8 cellular contexts compared by ENCODE assay signal in the genomic region with DNA sequence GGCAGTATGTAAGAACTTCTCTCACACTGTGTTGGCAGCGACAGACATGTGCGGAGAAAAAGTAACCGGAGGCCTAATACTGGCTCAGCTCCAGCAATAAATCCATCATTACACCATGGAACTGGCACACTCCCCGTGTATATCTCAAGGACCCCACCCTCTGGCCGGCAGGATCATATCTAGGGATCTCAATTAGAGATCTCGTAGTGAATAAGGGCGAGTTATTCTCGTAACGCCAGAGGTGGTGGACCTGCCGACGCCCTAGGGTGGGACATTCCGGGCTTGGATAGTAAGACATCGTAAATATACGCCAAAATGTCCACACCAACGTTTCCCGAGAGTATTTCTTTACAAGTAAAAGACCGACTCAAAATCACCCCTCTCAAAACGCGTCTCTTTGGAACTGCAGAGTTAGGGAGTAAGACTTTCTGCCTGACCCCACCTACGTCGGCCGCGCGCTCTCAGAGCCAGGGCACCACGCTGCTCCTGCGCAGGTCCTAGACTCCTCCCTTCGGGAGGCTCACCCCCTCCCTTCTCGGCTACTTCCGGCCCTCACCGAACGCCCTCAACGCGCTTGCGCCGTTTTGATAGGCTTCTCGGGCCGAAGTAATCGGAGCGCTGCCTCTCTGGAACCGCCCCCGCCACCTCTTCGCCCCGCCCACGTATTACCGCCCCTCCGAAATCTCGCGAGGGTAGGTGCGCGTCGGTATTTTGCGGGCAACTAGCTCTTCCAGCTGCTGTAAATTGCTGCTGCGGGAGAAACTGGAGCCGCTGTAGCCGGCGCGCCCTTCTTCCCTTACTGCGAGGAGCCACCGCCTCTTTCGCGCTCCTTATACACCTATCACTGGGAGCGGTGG. TPM values are rescaled to one million over a fixed set of nuclear protein-coding genes. Genes with fewer than 3 reads are reported as not detected.
DNase-seq lines count a peak whose midpoint lies in the region; ATAC-seq, FAIRE-seq and TF ChIP-seq lines count a peak whose summit lies in the region.

A gene with protein sequence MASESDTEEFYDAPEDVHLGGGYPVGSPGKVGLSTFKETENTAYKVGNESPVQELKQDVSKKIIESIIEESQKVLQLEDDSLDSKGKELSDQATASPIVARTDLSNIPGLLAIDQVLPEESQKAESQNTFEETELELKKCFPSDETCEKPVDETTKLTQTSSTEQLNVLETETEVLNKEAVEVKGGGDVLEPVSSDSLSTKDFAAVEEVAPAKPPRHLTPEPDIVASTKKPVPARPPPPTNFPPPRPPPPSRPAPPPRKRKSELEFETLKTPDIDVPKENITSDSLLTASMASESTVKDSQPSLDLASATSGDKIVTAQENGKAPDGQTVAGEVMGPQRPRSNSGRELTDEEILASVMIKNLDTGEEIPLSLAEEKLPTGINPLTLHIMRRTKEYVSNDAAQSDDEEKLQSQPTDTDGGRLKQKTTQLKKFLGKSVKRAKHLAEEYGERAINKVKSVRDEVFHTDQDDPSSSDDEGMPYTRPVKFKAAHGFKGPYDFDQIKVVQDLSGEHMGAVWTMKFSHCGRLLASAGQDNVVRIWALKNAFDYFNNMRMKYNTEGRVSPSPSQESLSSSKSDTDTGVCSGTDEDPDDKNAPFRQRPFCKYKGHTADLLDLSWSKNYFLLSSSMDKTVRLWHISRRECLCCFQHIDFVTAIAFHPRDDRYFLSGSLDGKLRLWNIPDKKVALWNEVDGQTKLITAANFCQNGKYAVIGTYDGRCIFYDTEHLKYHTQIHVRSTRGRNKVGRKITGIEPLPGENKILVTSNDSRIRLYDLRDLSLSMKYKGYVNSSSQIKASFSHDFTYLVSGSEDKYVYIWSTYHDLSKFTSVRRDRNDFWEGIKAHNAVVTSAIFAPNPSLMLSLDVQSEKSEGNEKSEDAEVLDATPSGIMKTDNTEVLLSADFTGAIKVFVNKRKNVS (plus strand): TSS at position 706 of the 857 bp plus-strand sequence. CDS start 398 bp downstream, outside the sequence.

- H3K27me3 ChIP-seq in NT2/D1 (ENCODE audit: insufficient read depth, insufficient read length) (peaks cover 4% of the 10 kb centered on the region), H1 (replicated peaks in 1 of 4; ENCODE audit: control insufficient read depth in 3 of 4, extremely low read depth in 1 of 4, insufficient read depth in 3 of 4, low read length in 3 of 4) (no peaks in the 10 kb centered on the region), mesenchymal stem cell (ENCODE audit: control insufficient read depth in 1 of 2, insufficient read depth in 1 of 2, low read length in 2 of 2) (no peaks in the 10 kb centered on the region)

- H3K4ac ChIP-seq in H1 (replicated peaks; ENCODE audit: insufficient read length, low read depth, low read length): no peak within 1 kb of the TSS
- H3K4ac ChIP-seq in mesenchymal stem cell (ENCODE audit: low read depth in 1 of 2, low read length in 2 of 2): peak within 1 kb of the TSS; percentile 24 to 41

- H3K18ac ChIP-seq in H1 (ENCODE audit: extremely low read depth, low read length) (no peak within 1 kb of the TSS; the same call in 1 of the 2 replicates), mesenchymal stem cell (ENCODE audit: low read depth in 1 of 2, low read length in 2 of 2) (peak within 1 kb of the TSS; percentile 40 to 75)

- H3K36me3 Mint-ChIP-seq in activated CD8-positive, alpha-beta memory T cell treated with anti-CD3 and anti-CD28 coated beads, Interleukin-2, amount 10 ng/mL, durations not matched to agents 7 days and 5 days: no peaks in the 10 kb centered on the region

- peak within 1 kb of the TSS; percentile 27 for H4K5ac ChIP-seq in H1 (ENCODE audit: insufficient read length, low read depth, low read length)

- no peak within 1 kb of the TSS for H2BK15ac ChIP-seq in H1 (ENCODE audit: low read length)
- peak within 1 kb of the TSS; percentile 52 for H2BK15ac ChIP-seq in mesenchymal stem cell (ENCODE audit: low read depth, poor library complexity, severe bottlenecking)

- peaks cover 28% of the 10 kb centered on the region for H3K4me1 Mint-ChIP-seq in activated CD8-positive, alpha-beta memory T cell treated with anti-CD3 and anti-CD28 coated beads, Interleukin-2, amount 10 ng/mL, durations not matched to agents 7 days and 5 days

- CTCF ChIA-PET in activated CD8-positive, alpha-beta memory T cell treated with anti-CD3 and anti-CD28 coated beads, Interleukin-2, amount 10 ng/mL, durations not matched to agents 7 days and 5 days (lab: Charles Lee): interaction anchor here (1.7 kb wide), 1 partner anchor 256 kb away, joined by 5 read pairs; no protein-coding TSS in a partner anchor
- CTCF ChIA-PET in H1 (lab: Charles Lee; ENCODE audit: partially characterized antibody): no interaction called here

- peak; percentile 86 for ATAC-seq in GM21381 (IDR thresholded peaks at IDR 0.05; ENCODE audit: unreplicated experiment)
- peak; percentile 93 for ATAC-seq in activated CD8-positive, alpha-beta memory T cell treated with anti-CD3 and anti-CD28 coated beads, Interleukin-2, amount 10 ng/mL, durations not matched to agents 7 days and 5 days

- TF ChIP-seq RAD21 in H1 (IDR thresholded peaks at IDR 0.05 in 1 of 2, conservative IDR thresholded peaks at IDR 0.05 in 1 of 2; ENCODE audit: low read depth in 2 of 2, low read length in 2 of 2): no peak

- H4K91ac ChIP-seq in H1 (replicated peaks; ENCODE audit: insufficient read length, low read length): peak within 1 kb of the TSS; percentile 65
- H4K91ac ChIP-seq in mesenchymal stem cell (ENCODE audit: low read length): peak within 1 kb of the TSS; percentile 39

- H3K4me1 ChIP-seq in NT2/D1 (ENCODE audit: insufficient read depth, insufficient read length) (no peaks in the 10 kb centered on the region), H1 (replicated peaks in 1 of 4; ENCODE audit: control insufficient read depth in 3 of 4, insufficient read depth in 4 of 4, low read length in 3 of 4) (peaks cover 0 to 3% (median 0%) of the 10 kb centered on the region in 4 experiments; a peak in 1 of 7 replicates), mesenchymal stem cell (ENCODE audit: control insufficient read depth, insufficient read depth, low read depth, low read length) (no peaks in the 10 kb centered on the region)

- DNase-seq in COR-L47 (lab: John Stamatoyannopoulos, UW) (peak; percentile 87), HUDEP-2 (lab: John Stamatoyannopoulos, UW; ENCODE audit: unreplicated experiment in 76 of 76) (peak in 75 of 76 experiments; percentile 5 to 92 (median 83)), NT2/D1 (ENCODE audit: low read depth, low spot score) (peak; percentile 92), H1 (ENCODE audit: low read depth in 1 of 2, low spot score in 2 of 2) (peak; percentile 86), mesenchymal stem cell (peak; percentile 94)
- peak; percentile 96 for DNase-seq in activated CD8-positive, alpha-beta memory T cell treated with anti-CD3 and anti-CD28 coated beads, Interleukin-2, amount 10 ng/mL, durations not matched to agents 7 days and 5 days
- peak; percentile 83 for DNase-seq in stimulated activated CD8-positive, alpha-beta memory T cell treated with anti-CD3 and anti-CD28 coated beads, Interleukin-12 subunit alpha, Interleukin-12 subunit beta, amount 100 ng/mL, for 4 hours (ENCODE audit: low read depth)

- no peak within 1 kb of the TSS for H2BK12ac ChIP-seq in H1 (ENCODE audit: low read depth, low read length)
- H2BK12ac ChIP-seq in mesenchymal stem cell (ENCODE audit: low read length in 2 of 2): no peak within 1 kb of the TSS

- H3K9me3 ChIP-seq in NT2/D1 (ENCODE audit: insufficient read depth, low read length): no peaks in the 10 kb centered on the region
- H3K9me3 ChIP-seq in H1 (ENCODE audit: insufficient read depth in 2 of 2, low read depth in 1 of 2, low read length in 1 of 2): no peaks in the 10 kb centered on the region
- no peaks in the 10 kb centered on the region for H3K9me3 ChIP-seq in mesenchymal stem cell (ENCODE audit: control insufficient read depth, low read length)

- H3K27ac ChIP-seq in H1 (ENCODE audit: low read depth, low read length) (no peak within 1 kb of the TSS; the same call in 1 of the 2 replicates), mesenchymal stem cell (ENCODE audit: low read length, poor library complexity, severe bottlenecking) (peak within 1 kb of the TSS; percentile 97)

- no peaks in the 10 kb centered on the region for H3K27me3 Mint-ChIP-seq in activated CD8-positive, alpha-beta memory T cell treated with anti-CD3 and anti-CD28 coated beads, Interleukin-2, amount 10 ng/mL, durations not matched to agents 7 days and 5 days

- no peaks in the 10 kb centered on the region for H3K79me1 ChIP-seq in H1 (ENCODE audit: low read depth, low read length)
- H3K79me1 ChIP-seq in mesenchymal stem cell (replicated peaks; ENCODE audit: low read length, poor library complexity, severe bottlenecking): no peaks in the 10 kb centered on the region

- H3K9me3 Mint-ChIP-seq in activated CD8-positive, alpha-beta memory T cell treated with anti-CD3 and anti-CD28 coated beads, Interleukin-2, amount 10 ng/mL, durations not matched to agents 7 days and 5 days (ENCODE audit: low read depth): no peaks in the 10 kb centered on the region

- H2BK120ac ChIP-seq in H1 (replicated peaks; ENCODE audit: low read depth, low read length) (no peak within 1 kb of the TSS), mesenchymal stem cell (ENCODE audit: low read depth, low read length) (peak within 1 kb of the TSS; percentile 34)

- TF ChIP-seq POLR2A in H1 (IDR thresholded peaks at IDR 0.05; ENCODE audit: control extremely low read depth in 1 of 2, low read depth in 2 of 2, low read length in 2 of 2): peak in 1 of 2 experiments; percentile 63; a peak in 1 of 3 replicates

- H2BK5ac ChIP-seq in H1 (ENCODE audit: low read depth, low read length) (peak within 1 kb of the TSS; percentile 44), mesenchymal stem cell (ENCODE audit: low read depth, low read length, poor library complexity, severe bottlenecking) (peak within 1 kb of the TSS; percentile 66)

- H3K4me3 ChIP-seq in NT2/D1 (ENCODE audit: insufficient read length, low read depth) (peak within 1 kb of the TSS; percentile 71), H1 (ENCODE audit: extremely low read depth in 1 of 4, insufficient read depth in 2 of 4, low read depth in 3 of 4, low read length in 4 of 4) (peak within 1 kb of the TSS; percentile 63 to 92 (median 72)), mesenchymal stem cell (ENCODE audit: insufficient read depth in 1 of 2, low read depth in 1 of 2, low read length in 2 of 2) (peak within 1 kb of the TSS; percentile 72 to 84)

- peaks cover 0 to 38% of the 10 kb centered on the region in 2 experiments; a peak in 2 of 4 replicates for H3K79me2 ChIP-seq in H1 (ENCODE audit: control insufficient read depth in 1 of 2, insufficient read depth in 2 of 2, low read length in 2 of 2)

- peaks cover 0 to 4% of the 10 kb centered on the region in 2 experiments for H4K20me1 ChIP-seq in H1 (replicated peaks in 1 of 2; ENCODE audit: control insufficient read depth in 1 of 2, insufficient read depth in 2 of 2, low read length in 2 of 2)

- H3K23me2 ChIP-seq in H1 (ENCODE audit: low read depth, low read length): 0 out of 2 replicates have a peak, but pooled peaks cover 2% of the 10 kb centered on the region

- H2AK5ac ChIP-seq in H1 (ENCODE audit: low read depth, low read length) (no peak within 1 kb of the TSS), mesenchymal stem cell (ENCODE audit: low read length, severe bottlenecking) (no peak within 1 kb of the TSS)

- H3K9ac ChIP-seq in NT2/D1 (ENCODE audit: insufficient read length, low read depth) (peak within 1 kb of the TSS; percentile 85), H1 (replicated peaks in 1 of 4; ENCODE audit: extremely low read depth in 1 of 4, low read depth in 3 of 4, low read length in 3 of 4) (peak within 1 kb of the TSS; percentile 34 to 71 (median 63)), mesenchymal stem cell (ENCODE audit: low read length) (peak within 1 kb of the TSS; percentile 96)

- H2AFZ ChIP-seq in H1 (ENCODE audit: low read length) (no peak within 1 kb of the TSS), mesenchymal stem cell (ENCODE audit: low read depth, low read length) (peak within 1 kb of the TSS; percentile 61)

- peak within 1 kb of the TSS; percentile 96 for H3K4me3 Mint-ChIP-seq in activated CD8-positive, alpha-beta memory T cell treated with anti-CD3 and anti-CD28 coated beads, Interleukin-2, amount 10 ng/mL, durations not matched to agents 7 days and 5 days

- no peak for TF ChIP-seq EP300 in H1 (IDR thresholded peaks at IDR 0.05; ENCODE audit: borderline replicate concordance in 1 of 2, low read depth in 2 of 2, low read length in 2 of 2)

- peak within 1 kb of the TSS; percentile 98 for H3K27ac Mint-ChIP-seq in activated CD8-positive, alpha-beta memory T cell treated with anti-CD3 and anti-CD28 coated beads, Interleukin-2, amount 10 ng/mL, durations not matched to agents 7 days and 5 days

- no peak for FAIRE-seq in H1 (lab: Jason Lieb, UNC)

- H3K36me3 ChIP-seq in NT2/D1 (ENCODE audit: insufficient read depth, insufficient read length, low read length) (no peaks in the 10 kb centered on the region), H1 (ENCODE audit: control insufficient read depth in 2 of 4, insufficient read depth in 4 of 4, low read length in 3 of 4) (no peaks in the 10 kb centered on the region), mesenchymal stem cell (ENCODE audit: control insufficient read depth in 1 of 2, insufficient read depth in 2 of 2, low read depth in 1 of 2, low read length in 2 of 2) (no peaks in the 10 kb centered on the region)

- H3K23ac ChIP-seq in H1 (ENCODE audit: insufficient read length): no peak within 1 kb of the TSS
- H3K23ac ChIP-seq in mesenchymal stem cell (ENCODE audit: low read length in 2 of 2): peak within 1 kb of the TSS in 1 of 2 experiments; percentile 59

- H2BK20ac ChIP-seq in H1 (ENCODE audit: low read length): no peak within 1 kb of the TSS

- H4K8ac ChIP-seq in H1 (ENCODE audit: extremely low read depth, insufficient read depth, low read length) (no peak within 1 kb of the TSS; the same call in 1 of the 2 replicates), mesenchymal stem cell (ENCODE audit: low read length) (peak within 1 kb of the TSS; percentile 60)

- H3K4me2 ChIP-seq in H1 (ENCODE audit: insufficient read depth in 1 of 2, low read depth in 2 of 2, low read length in 2 of 2) (peak within 1 kb of the TSS; percentile 69 to 75), mesenchymal stem cell (ENCODE audit: low read length, poor library complexity, severe bottlenecking) (peak within 1 kb of the TSS; percentile 65)

- no peak for TF ChIP-seq CTCF in H1 (IDR thresholded peaks at IDR 0.05; ENCODE audit: control extremely low read depth in 1 of 3, insufficient read depth in 1 of 3, low read depth in 1 of 3, low read length in 3 of 3)

- POLR2A ChIA-PET in H1 (lab: Charles Lee; ENCODE audit: partially characterized antibody): interaction anchor here (0.6 to 0.7 kb wide), 2 partner anchors 26 to 89 kb away, joined by 3 to 4 read pairs; no protein-coding TSS in a partner anchor

- H3K14ac ChIP-seq in H1 (ENCODE audit: insufficient read length) (no peak within 1 kb of the TSS), mesenchymal stem cell (ENCODE audit: low read length in 2 of 2) (peak within 1 kb of the TSS in 1 of 2 experiments; percentile 1)

- WGBS in H1 (ENCODE audit: extremely low coverage in 1 of 2, insufficient coverage in 1 of 2, insufficient read length in 1 of 2, insufficient replicate concordance in 2 of 2, low coverage in 1 of 2, low lambda C conversion rate in 2 of 2, missing lambda C conversion rate in 1 of 2), 2 experiments: 9% methylated on average over 30 of the region's 62 CpGs; no CpG with 5 or more reads in 1 of the 2 experiments
- WGBS in mesenchymal stem cell: 2% methylated on average over 38 of the region's 62 CpGs

- no peak within 1 kb of the TSS for H3K56ac ChIP-seq in H1 (replicated peaks; ENCODE audit: insufficient read length, low read depth, low read length)

RNA-seq across cellular contexts. Expression of the gene that starts here (rescaled TPM):
- 10 to 100 TPM; 19.5 to 21.0 TPM for total RNA-seq in activated CD8-positive, alpha-beta memory T cell treated with anti-CD3 and anti-CD28 coated beads, Interleukin-2, amount 10 ng/mL, durations not matched to agents 7 days and 5 days
- total RNA-seq in H1 (2021; fragmentation: NEBNext Ultra II Directional; extraction: Animal tissue kit (Norgen Biotek cat#: 25700)): 17.1 and 17.2 TPM in 2 replicates
- 4.4 and 5.1 TPM in 2 replicates for polyA plus RNA-seq in H1 (2011; rRNA removed)
- polyA plus RNA-seq in H1 (2011; cell fraction: cytosol; rRNA removed): 8.8 TPM
- 6.9 TPM for polyA plus RNA-seq in H1 (2011; cell fraction: nucleus; rRNA removed)
- polyA plus RNA-seq in H1 (2012, experiment 1 of 2): 6.2 to 12.2 TPM (median 7.4 TPM) in 4 replicates
- 0.93 TPM for polyA plus RNA-seq in H1 (2012, experiment 2 of 2)
- 17.4 TPM for polyA plus RNA-seq in H1 (2013, experiment 1 of 2)
- polyA plus RNA-seq in H1 (2013, experiment 2 of 2): 17.7 TPM
- polyA minus RNA-seq in H1 (2011; rRNA and poly(A)+ RNA removed): 8.6 and 12.2 TPM in 2 replicates
- polyA minus RNA-seq in H1 (2011; cell fraction: cytosol; rRNA and poly(A)+ RNA removed): 11.8 TPM
- polyA minus RNA-seq in H1 (2011; cell fraction: nucleus; rRNA and poly(A)+ RNA removed): 26.3 TPM
- 9.9 TPM for polyA plus RNA-seq in mesenchymal stem cell (2013, experiment 1 of 2)
- 9.4 TPM for polyA plus RNA-seq in mesenchymal stem cell (2013, experiment 2 of 2)
